16 cellular contexts compared by ENCODE assay signal in genomic region chr14:21933681-21934080, GRCh38.
DNase-seq lines count a peak whose midpoint lies in the region; TF ChIP-seq lines count a peak whose summit lies in the region.
"Had no signal": no experiment of that assay in that cellular context is flagged by ENCODE, and none has a peak within 500 bp of the region (broad histone marks: within the 10 kb centered on the region; RNA-seq: fewer than 3 reads in every experiment).

No MANE protein-coding gene starts in this region.

- H3K23me2 ChIP-seq in H9 (ENCODE audit: insufficient read length, low read depth, low read length, poor library complexity, severe bottlenecking): no peaks in the 10 kb centered on the region

- H2AFZ ChIP-seq in H9 (ENCODE audit: low read length): no peak overlapping the region
- H2AFZ ChIP-seq: parathyroid adenoma had no signal

- TF ChIP-seq CTCF in 22Rv1 (IDR thresholded peaks at IDR 0.05) (peak; percentile 23), H9 (conservative IDR thresholded peaks at IDR 0.05) (peak; percentile 51), astrocyte of the cerebellum (IDR thresholded peaks at IDR 0.05; ENCODE audit: low read depth, low read length, missing control alignments) (peak; percentile 22)

- peaks cover 9 to 10% of the 10 kb centered on the region in 2 experiments for H3K4me1 Mint-ChIP-seq in H9

- no peak overlapping the region for H2BK12ac ChIP-seq in H9 (ENCODE audit: insufficient read length, low read depth, low read length)

- no peaks in the 10 kb centered on the region for H3K27me3 ChIP-seq in H9 (ENCODE audit: insufficient read depth, low read length)
- H3K27me3 ChIP-seq: gastroesophageal sphincter, vagina had no signal

- H4K8ac ChIP-seq in H9 (replicated peaks; ENCODE audit: insufficient read length, low read depth, low read length): no peak overlapping the region

- H3K18ac ChIP-seq in H9 (ENCODE audit: insufficient read length, low read depth, low read length): no peak overlapping the region

- H2AK5ac ChIP-seq in H9 (ENCODE audit: insufficient read length, low read length): no peak overlapping the region

- H4K91ac ChIP-seq in H9 (ENCODE audit: insufficient read length, low read depth, low read length): no peak overlapping the region

- no peak overlapping the region for H3K4ac ChIP-seq in H9 (ENCODE audit: low read depth, low read length)

- H2BK120ac ChIP-seq in H9 (ENCODE audit: low read depth, low read length, poor library complexity, severe bottlenecking): no peak overlapping the region

- no peak overlapping the region for H3K23ac ChIP-seq in H9 (ENCODE audit: insufficient read length, low read depth, low read length)

- no peaks in the 10 kb centered on the region for H3K9me3 Mint-ChIP-seq in H9
- H3K9me3 Mint-ChIP-seq: activated naive CD4-positive, alpha-beta T cell treated with anti-CD3 and anti-CD28 coated beads, Interleukin-2, amount 50 U/mL, for 72 hours; IgD-negative memory B cell had no signal

- H3K27ac ChIP-seq in 22Rv1 (no peak overlapping the region), H9 (ENCODE audit: insufficient read length, low read depth, low read length) (no peak overlapping the region)
- H3K27ac ChIP-seq: gastroesophageal sphincter, parathyroid adenoma, vagina had no signal

- H3K36me3 Mint-ChIP-seq in H9 (ENCODE audit: insufficient read depth in 1 of 3, low read depth in 3 of 3): no peaks in the 10 kb centered on the region
- H3K36me3 Mint-ChIP-seq: activated naive CD4-positive, alpha-beta T cell treated with anti-CD3 and anti-CD28 coated beads, Interleukin-2, amount 50 U/mL, for 72 hours; IgD-negative memory B cell had no signal

- no peak overlapping the region for H3K14ac ChIP-seq in H9 (ENCODE audit: insufficient read depth, low read length)

- H4K5ac ChIP-seq in H9 (ENCODE audit: insufficient read length, low read depth, low read length): no peak overlapping the region

- H3K4me1 ChIP-seq in H9 (ENCODE audit: insufficient read depth, low read length): 0 out of 2 replicates have a peak, but pooled peaks cover 2% of the 10 kb centered on the region
- H3K4me1 ChIP-seq: gastroesophageal sphincter, parathyroid adenoma, vagina had no signal

- H3T11ph ChIP-seq in H9 (ENCODE audit: low read length): no peak overlapping the region

- H3K27ac Mint-ChIP-seq in H9: no peak overlapping the region
- H3K27ac Mint-ChIP-seq: activated naive CD4-positive, alpha-beta T cell treated with anti-CD3 and anti-CD28 coated beads, Interleukin-2, amount 50 U/mL, for 72 hours; IgD-negative memory B cell had no signal

- WGBS in H9 (ENCODE audit: extremely low coverage, insufficient read length, low lambda C conversion rate): no CpG with 5 or more reads among the region's 1 CpG

- H3K27me3 Mint-ChIP-seq in H9 (ENCODE audit: low read depth): peaks cover 5% of the 10 kb centered on the region; the same call in 1 of the 2 replicates

- no peaks in the 10 kb centered on the region for H4K20me1 ChIP-seq in H9 (ENCODE audit: control insufficient read depth, insufficient read depth, insufficient read length)

- H3K9ac ChIP-seq in H9 (ENCODE audit: extremely low read depth, insufficient read length, low read length): no peak overlapping the region
- H3K9ac ChIP-seq: parathyroid adenoma had no signal

- H2BK5ac ChIP-seq in H9 (ENCODE audit: insufficient read length, low read length): no peak overlapping the region

- H3K4me2 ChIP-seq in H9 (ENCODE audit: insufficient read depth, insufficient read length, low read length): no peak overlapping the region

- H3K4me3 Mint-ChIP-seq in H9: no peak overlapping the region
- H3K4me3 Mint-ChIP-seq: IgD-negative memory B cell had no signal

- no peak overlapping the region for H3K4me3 ChIP-seq in astrocyte of the cerebellum (ENCODE audit: low read depth, low read length)
- H3K4me3 ChIP-seq: gastroesophageal sphincter, vagina had no signal

- H3K9me3 ChIP-seq in H9 (ENCODE audit: control insufficient read depth, low read depth, low read length): no peaks in the 10 kb centered on the region
- H3K9me3 ChIP-seq: gastroesophageal sphincter, vagina had no signal

- DNase-seq in H9: no peak
- no peak for DNase-seq in astrocyte of the cerebellum (ENCODE audit: low read depth)
- peak; percentile 26 for DNase-seq in kidney tubule cell (ENCODE audit: low spot score)
- DNase-seq in anterior cingulate cortex (lab: John Stamatoyannopoulos, UW): no peak
- no peak for DNase-seq in T1000 (lab: John Stamatoyannopoulos, UW)
- DNase-seq in NCI-H2171 treated with DMSO at 0.1 percent for 48 hours (lab: John Stamatoyannopoulos, UW): no peak
- no peak for DNase-seq in stimulated activated naive CD4-positive, alpha-beta T cell treated with Interleukin-2 at 50 U/mL for 16 hours (lab: John Stamatoyannopoulos, UW)
- DNase-seq: EL, NCI-H1930, T-helper 2 cell had no signal

- H2BK20ac ChIP-seq in H9 (ENCODE audit: low read depth, low read length, poor library complexity, severe bottlenecking): no peak overlapping the region

- no peaks in the 10 kb centered on the region for H3K79me2 ChIP-seq in H9 (ENCODE audit: insufficient read depth, low read length)
- H3K79me2 ChIP-seq: parathyroid adenoma had no signal

- no peak overlapping the region for H2BK15ac ChIP-seq in H9 (ENCODE audit: low read depth, low read length)

- in situ Hi-C loops in astrocyte of the cerebellum (cut with HindIII; ENCODE audit: low sequenced_read_pairs): no loop called here

- H3K79me1 ChIP-seq in H9 (ENCODE audit: insufficient read depth, low read depth, low read length, poor library complexity, severe bottlenecking): no peaks in the 10 kb centered on the region

- no peak overlapping the region for H3K56ac ChIP-seq in H9 (ENCODE audit: insufficient read length, low read depth, low read length)
